In the genomic region with DNA sequence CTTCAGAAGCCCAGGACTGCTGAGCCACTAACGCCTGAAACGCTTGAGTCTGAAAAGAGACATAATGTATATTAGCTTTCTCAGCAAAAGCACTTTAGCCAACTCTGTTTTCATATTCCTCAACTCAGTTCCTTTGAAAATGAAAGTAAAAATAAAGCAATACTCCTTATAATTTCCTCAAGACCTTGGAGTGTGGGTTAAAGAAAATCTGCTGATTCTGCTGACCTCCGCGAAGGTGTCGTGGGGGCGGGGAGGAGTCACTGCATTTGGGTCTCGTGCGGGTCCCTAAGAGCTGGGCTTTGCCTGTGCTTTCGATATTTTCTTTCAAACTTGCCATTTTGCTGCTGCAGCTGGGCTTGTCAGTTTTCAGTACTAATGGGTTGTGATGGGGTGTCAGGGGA, we compare ENCODE assay signal across 11 cellular contexts.
DNase-seq lines count a peak whose midpoint lies in the region; ATAC-seq and TF ChIP-seq lines count a peak whose summit lies in the region.
"Had no signal": no experiment of that assay in that cellular context is flagged by ENCODE, and none has a peak within 500 bp of the region (broad histone marks: within the 10 kb centered on the region; RNA-seq: fewer than 3 reads in every experiment).

No MANE protein-coding gene starts in this region.

- H3K27ac ChIP-seq in coronary artery (no peak overlapping the region), neural cell (ENCODE audit: low read length) (no peak overlapping the region)
- H3K27ac ChIP-seq: C4-2B had no signal

- TF ChIP-seq RAD21 in neural cell (conservative IDR thresholded peaks at IDR 0.05): no peak

- TF ChIP-seq CTCF in coronary artery (IDR thresholded peaks at IDR 0.05) (no peak), neural cell (IDR thresholded peaks at IDR 0.05; ENCODE audit: poor library complexity, severe bottlenecking) (no peak)

- peak; percentile 45 for TF ChIP-seq EP300 in neural cell (conservative IDR thresholded peaks at IDR 0.05; ENCODE audit: poor library complexity, severe bottlenecking)

- no peaks in the 10 kb centered on the region for H3F3A ChIP-seq in neural cell (ENCODE audit: insufficient read depth, low read length, poor library complexity, severe bottlenecking)

- no peaks in the 10 kb centered on the region for H3K27me3 ChIP-seq in neural cell (ENCODE audit: insufficient read depth, low read depth, low read length)

- H3K4me3 ChIP-seq in coronary artery (peak overlapping the region; percentile 52), neural cell (ENCODE audit: low read length) (no peak overlapping the region)

- no peaks in the 10 kb centered on the region for H3K9me2 ChIP-seq in neural cell (ENCODE audit: insufficient read depth, low read length)

- no peaks in the 10 kb centered on the region for H3K36me3 ChIP-seq in neural cell (ENCODE audit: insufficient read depth, low read length)

- no peak overlapping the region for H3K9ac ChIP-seq in neural cell (ENCODE audit: low read length)

- peak; percentile 7 for DNase-seq in stimulated activated CD4-positive, alpha-beta T cell treated with anti-CD3 and anti-CD28 coated beads, Interleukin-2, amount 100 ng/mL, for 4 hours (ENCODE audit: low read depth)
- DNase-seq in stimulated activated CD4-positive, alpha-beta T cell treated with anti-CD3 and anti-CD28 coated beads, Interleukin-15, amount 100 ng/mL, for 24 hours: no peak
- DNase-seq in coronary artery (ENCODE audit: low spot score): no peak
- no peak for DNase-seq in NCI-H2029 (lab: John Stamatoyannopoulos, UW)
- no peak for DNase-seq in NCI-H2171 (lab: John Stamatoyannopoulos, UW)
- DNase-seq: activated CD4-positive, alpha-beta T cell treated with anti-CD3 and anti-CD28 coated beads for 48 hours; amygdala had no signal

- H4K20me1 ChIP-seq in neural cell (ENCODE audit: insufficient read depth): no peaks in the 10 kb centered on the region

- no peak overlapping the region for H3K4me2 ChIP-seq in neural cell (ENCODE audit: low read length)

- no peaks in the 10 kb centered on the region for H3K79me2 ChIP-seq in neural cell (replicated peaks; ENCODE audit: insufficient read depth, low read length)

- H3K9me3 ChIP-seq in neural cell (ENCODE audit: low read length): no peaks in the 10 kb centered on the region

- H2AFZ ChIP-seq in neural cell (ENCODE audit: low read depth, low read length): no peak overlapping the region

- ATAC-seq in GM21381 (IDR thresholded peaks at IDR 0.05; ENCODE audit: unreplicated experiment) (no peak), HG02885 (IDR thresholded peaks at IDR 0.05; ENCODE audit: poor library complexity, unreplicated experiment) (no peak)

TF ChIP-seq in neural cell, 6 proteins besides CTCF, POLR2A, EP300 and RAD21:
- TF ChIP-seq TAF1 (IDR thresholded peaks at IDR 0.05; ENCODE audit: low read depth): no peak
- no peak for TF ChIP-seq SMC3 (conservative IDR thresholded peaks at IDR 0.05; ENCODE audit: poor library complexity)
- TF ChIP-seq REST (IDR thresholded peaks at IDR 0.05; ENCODE audit: borderline replicate concordance): no peak
- no peak for TF ChIP-seq EZH2 (IDR thresholded peaks at IDR 0.05; ENCODE audit: borderline replicate concordance, insufficient read depth, low read length, poor library complexity, severe bottlenecking)
- no peak for TF ChIP-seq MXI1 (conservative IDR thresholded peaks at IDR 0.05; ENCODE audit: poor library complexity, severe bottlenecking)
- peak; percentile 37 for TF ChIP-seq POLR2AphosphoS5 (IDR thresholded peaks at IDR 0.05)
